ENCODE assay signal across 10 cellular contexts in the genomic region with DNA sequence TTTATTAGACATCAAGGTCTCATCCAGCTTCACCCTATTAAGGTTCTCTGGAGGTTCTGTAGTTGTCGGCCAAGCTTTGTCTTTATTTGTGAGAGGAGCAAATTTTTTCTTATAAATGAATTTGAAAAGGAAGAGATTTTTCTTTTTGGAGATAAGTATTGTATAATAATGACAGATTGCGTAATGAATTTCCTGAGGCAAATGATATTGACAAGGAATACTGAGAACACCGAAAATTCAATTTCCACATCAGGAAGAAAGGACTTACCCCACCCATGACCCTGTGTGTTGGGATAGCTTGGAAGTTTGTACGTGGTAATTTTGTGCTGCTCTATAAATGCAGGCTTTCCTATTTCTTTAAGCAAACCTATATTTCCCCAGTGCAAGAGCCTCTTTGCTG. TPM values are rescaled to one million over a fixed set of nuclear protein-coding genes. Genes with fewer than 3 reads are reported as not detected.
"Had no signal": no experiment of that assay in that cellular context is flagged by ENCODE, and none has a peak within 500 bp of the region (broad histone marks: within the 10 kb centered on the region; RNA-seq: fewer than 3 reads in every experiment).

No MANE protein-coding gene starts in this region.

- H2AFZ ChIP-seq: GM23248 had no signal

- H3K4me3 ChIP-seq: GM23248, HAP-1 had no signal

- H3K9me3 ChIP-seq: HAP-1 had no signal

- ATAC-seq: HCT116 had no signal

- H3K36me3 ChIP-seq: HAP-1 had no signal

- H3K9ac ChIP-seq: GM23248 had no signal

- DNase-seq: GM23248, GOT3, H7, HFFc6, KBM-7 had no signal

- H3K4me1 ChIP-seq: HAP-1 had no signal

- H3K27ac ChIP-seq: GM23248, HL-60 had no signal

RNA-seq across cellular contexts. Expression of a gene that starts 53.5 kb away (rescaled TPM):
- total RNA-seq: GM23248, H4 had no signal
- polyA plus RNA-seq: IgD-negative memory B cell had no signal
